In the genomic region with DNA sequence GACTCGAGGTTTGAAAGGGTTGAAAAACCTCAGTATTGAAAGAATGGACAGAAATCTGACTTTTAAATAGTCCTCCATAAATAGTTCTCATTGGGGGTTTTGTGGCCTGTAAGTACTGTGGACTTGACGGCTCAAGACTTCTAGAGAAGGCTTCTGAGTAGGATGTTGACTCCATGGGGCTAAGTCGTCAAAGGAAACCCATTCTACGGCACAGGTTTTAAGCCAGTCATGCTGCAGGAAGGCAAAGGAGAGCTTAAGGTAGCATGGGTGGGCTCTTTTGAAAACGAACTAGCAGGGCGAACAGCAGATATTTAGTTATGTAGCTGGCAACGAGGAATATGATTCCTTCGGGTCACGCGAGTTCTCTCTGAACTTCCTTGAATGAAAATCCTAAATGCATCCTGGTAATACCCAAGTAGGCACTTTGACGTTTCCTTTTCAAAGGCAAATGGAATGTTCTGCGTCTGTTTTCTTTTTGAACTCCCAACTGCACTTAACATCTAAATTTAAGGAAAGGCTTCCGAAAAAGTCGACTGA, we compare ENCODE assay signal across 8 cellular contexts. TPM values are rescaled to one million over a fixed set of nuclear protein-coding genes. Genes with fewer than 3 reads are reported as not detected.
DNase-seq lines count a peak whose midpoint lies in the region; FAIRE-seq and TF ChIP-seq lines count a peak whose summit lies in the region.

No MANE protein-coding gene starts in this region.

- H3K36me3 ChIP-seq in HUES64 (ENCODE audit: insufficient read depth, low read length) (no peaks in the 10 kb centered on the region), mucosa of stomach (ENCODE audit: control insufficient read depth, insufficient read depth, low read length) (no peaks in the 10 kb centered on the region)

- H3K9me3 ChIP-seq in HUES64 (ENCODE audit: insufficient read depth, low read depth, low read length) = no peaks in the 10 kb centered on the region
- no peaks in the 10 kb centered on the region for H3K9me3 ChIP-seq in mucosa of stomach (ENCODE audit: control insufficient read depth, low read length)

- peak overlapping the region; percentile 84 for H3K4me3 ChIP-seq in AG09309 (ENCODE audit: control insufficient read depth, low read depth, low read length)
- peak overlapping the region; percentile 95 for H3K4me3 ChIP-seq in HUES64 (ENCODE audit: low read length)
- H3K4me3 ChIP-seq in cardiac fibroblast (replicated peaks in 1 of 2; ENCODE audit: low read depth in 2 of 2, low read length in 2 of 2) = peak overlapping the region; percentile 57 to 71
- H3K4me3 ChIP-seq in mucosa of stomach (ENCODE audit: low read length) = peak overlapping the region; percentile 32

- FAIRE-seq in urothelium cell line (lab: Jason Lieb, UNC) = no peak

- H3K9ac ChIP-seq in HUES64 (ENCODE audit: low read depth, low read length) (no peak overlapping the region), mucosa of stomach (ENCODE audit: low read length) (peak overlapping the region; percentile 69)

- no peak for TF ChIP-seq CTCF in AG09309 (IDR thresholded peaks at IDR 0.05; ENCODE audit: control insufficient read depth, insufficient read depth, low read depth, low read length, missing control alignments)
- TF ChIP-seq CTCF in cardiac fibroblast (IDR thresholded peaks at IDR 0.05; ENCODE audit: low read depth, low read length) = no peak
- TF ChIP-seq CTCF in GM13977 (IDR thresholded peaks at IDR 0.05; ENCODE audit: extremely low read depth, insufficient read depth, missing control alignments) = no peak

- H3K27me3 ChIP-seq in HUES64 (ENCODE audit: insufficient read depth, low read length) (peaks cover 5% of the 10 kb centered on the region; the same call in 1 of the 2 replicates), mucosa of stomach (ENCODE audit: control insufficient read depth, insufficient read depth, low read length) (no peaks in the 10 kb centered on the region)

- DNase-seq in AG09309 (ENCODE audit: low read depth) = no peak
- DNase-seq in cardiac fibroblast (ENCODE audit: low read depth in 2 of 2) = no peak
- DNase-seq in activated effector memory CD4-positive, alpha-beta T cell treated with Interleukin-2 at 50 U/mL for 16 hours = no peak
- no peak for DNase-seq in epidermal melanocyte (ENCODE audit: insufficient read length, low spot score)
- DNase-seq in GM13977 (ENCODE audit: low spot score) = no peak
- DNase-seq in urothelium cell line (ENCODE audit: low spot score) = no peak

- H3K4me1 ChIP-seq in HUES64 (ENCODE audit: insufficient read depth, low read length) (peaks cover 12% of the 10 kb centered on the region), mucosa of stomach (ENCODE audit: control insufficient read depth, insufficient read depth, low read length) (peaks cover 23% of the 10 kb centered on the region)

- no peak overlapping the region for H3K27ac ChIP-seq in HUES64 (ENCODE audit: low read depth, low read length)

- 13% methylated on average over 14 of the region's 14 CpGs for WGBS in HUES64

- in situ Hi-C loops in GM13977 (cut with MboI; ENCODE audit: low pct_unique_long_range_greater_than_20kb, low sequenced_read_pairs, unreplicated experiment) = no loop called here

RNA-seq across cellular contexts. Expression of gene NEDD4L, which starts 1.1 kb away (rescaled TPM):
- polyA plus RNA-seq in HUES64 (2013, experiment 1 of 2) = 30.1 TPM
- 39.2 TPM for polyA plus RNA-seq in HUES64 (2013, experiment 2 of 2)

Comparison
In these comparisons a context has a peak if more than half of its experiments do, and no peak if none do; other contexts are left out.
1. H3K4me3 ChIP-seq: peak in every context shown above with its lines; median percentile 95 in HUES64; 84 in AG09309; 64 in cardiac fibroblast; 32 in mucosa of stomach.